ENCODE assay signal across 20 cellular contexts in the genomic region with DNA sequence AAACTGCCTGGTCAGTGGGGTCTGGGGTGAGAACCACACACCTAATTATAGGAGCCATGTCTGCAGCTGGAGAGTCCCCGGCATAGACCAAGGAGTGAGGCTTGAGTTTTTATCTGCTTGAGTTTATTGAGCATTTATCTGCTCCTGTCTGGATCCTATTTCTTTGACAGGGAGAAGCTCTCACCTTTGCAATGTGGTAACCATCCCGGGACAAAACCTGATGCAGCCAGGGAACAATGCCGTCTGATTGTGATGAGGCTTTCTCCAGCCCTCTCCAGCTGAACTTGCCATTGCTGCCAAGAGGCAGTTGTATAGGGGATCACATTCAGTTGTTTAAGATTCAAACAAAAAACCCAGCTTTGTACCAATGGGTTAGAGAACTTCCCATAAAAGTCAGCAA.
"Had no signal": no experiment of that assay in that cellular context is flagged by ENCODE, and none has a peak within 500 bp of the region (broad histone marks: within the 10 kb centered on the region; RNA-seq: fewer than 3 reads in every experiment).

No MANE protein-coding gene starts in this region.

- H3K27me3 ChIP-seq: dorsolateral prefrontal cortex, esophagus squamous epithelium, gastrocnemius medialis, hepatocyte, left lung had no signal

- H3K27me3 Mint-ChIP-seq: memory B cell had no signal

- H3K4me3 Mint-ChIP-seq: memory B cell had no signal

- H3K4me3 ChIP-seq: coronary artery, dorsolateral prefrontal cortex, esophagus squamous epithelium, gastrocnemius medialis, hepatocyte, left lung, lung had no signal

- H3K36me3 Mint-ChIP-seq: memory B cell had no signal

- DNase-seq: dermis blood vessel endothelial cell; dorsolateral prefrontal cortex; effector CD4-positive, alpha-beta T cell; effector memory CD4-positive, alpha-beta T cell; esophagus squamous epithelium; foreskin fibroblast; foreskin melanocyte; gastrocnemius medialis; glutamatergic neuron; head of caudate nucleus; left cardiac atrium; left lung; left ventricle myocardium superior; mammary epithelial cell; mesendoderm; midbrain had no signal

- H3K27ac Mint-ChIP-seq: memory B cell had no signal

- H3K4me1 ChIP-seq: esophagus squamous epithelium, gastrocnemius medialis, left lung had no signal

- H3K27ac ChIP-seq: coronary artery, dorsolateral prefrontal cortex, esophagus squamous epithelium, gastrocnemius medialis, hepatocyte, left lung had no signal

- H3K36me3 ChIP-seq: esophagus squamous epithelium, gastrocnemius medialis, left lung had no signal

- H3K9me3 ChIP-seq: esophagus squamous epithelium, gastrocnemius medialis, left lung had no signal

- H2AFZ ChIP-seq: hepatocyte had no signal

- ATAC-seq: gastrocnemius medialis, left cardiac atrium, left lung, left ventricle myocardium superior had no signal

- H3K4me2 ChIP-seq: hepatocyte had no signal
